Comparison of ENCODE assay signal across 8 cellular contexts in genomic region chr22:37077802-37078448, GRCh38. TPM values are rescaled to one million over a fixed set of nuclear protein-coding genes. Genes with fewer than 3 reads are reported as not detected.
DNase-seq lines count a peak whose midpoint lies in the region; ATAC-seq, FAIRE-seq and TF ChIP-seq lines count a peak whose summit lies in the region.

No MANE protein-coding gene starts in this region.

- H3K27me3 ChIP-seq in lower lobe of right lung (ENCODE audit: low read depth) = peaks cover 22% of the 10 kb centered on the region

- TF ChIP-seq CTCF in lower lobe of right lung (IDR thresholded peaks at IDR 0.05) = peak; percentile 98

- H3K9me3 Mint-ChIP-seq in central memory CD8-positive, alpha-beta T cell = no peaks in the 10 kb centered on the region

- no peak overlapping the region for H3K27ac ChIP-seq in lower lobe of right lung

- H3K36me3 Mint-ChIP-seq in central memory CD8-positive, alpha-beta T cell (ENCODE audit: insufficient read depth) = peaks cover 19% of the 10 kb centered on the region

- peaks cover 12% of the 10 kb centered on the region for H3K4me1 ChIP-seq in lower lobe of right lung

- peak overlapping the region; percentile 43 for H3K4me3 Mint-ChIP-seq in central memory CD8-positive, alpha-beta T cell

- ATAC-seq in central memory CD8-positive, alpha-beta T cell (replicated peaks; ENCODE audit: extremely low read depth, poor library complexity, severe bottlenecking) = no peak
- ATAC-seq in lower lobe of right lung (peak; percentile 60 to 72), HG02642 (IDR thresholded peaks at IDR 0.05; ENCODE audit: poor library complexity, unreplicated experiment) (no peak)

- H3K36me3 ChIP-seq in lower lobe of right lung = no peaks in the 10 kb centered on the region

- no peak for FAIRE-seq in RCC 7860 (lab: Jason Lieb, UNC)

- H3K4me1 Mint-ChIP-seq in central memory CD8-positive, alpha-beta T cell = peaks cover 30% of the 10 kb centered on the region

- H3K9me3 ChIP-seq in lower lobe of right lung = no peaks in the 10 kb centered on the region

- DNase-seq in DMS153 treated with DMSO at 0.1 percent for 48 hours (lab: John Stamatoyannopoulos, UW; ENCODE audit: unreplicated experiment) = peak; percentile 16
- DNase-seq in KG1 (lab: John Stamatoyannopoulos, UW) = peak; percentile 31
- DNase-seq in activated CD4-positive, alpha-beta T cell treated with anti-CD3 and anti-CD28 coated beads for 24 hours (ENCODE audit: low read depth in 2 of 2) = peak; percentile 83 to 87
- DNase-seq in central memory CD8-positive, alpha-beta T cell (ENCODE audit: low spot score in 2 of 2) = peak; percentile 72 to 83
- peak; percentile 76 for DNase-seq in lower lobe of right lung
- DNase-seq in stimulated activated CD8-positive, alpha-beta memory T cell treated with anti-CD3 and anti-CD28 coated beads, Interleukin-2, amount 100 ng/mL, for 1 hour (ENCODE audit: low read depth in 2 of 2) = peak; percentile 72 to 75
- DNase-seq in RCC 7860 (ENCODE audit: low spot score) = no peak

- intact Hi-C loops in lower lobe of right lung (cut with DNase I) = no loop called here

- H3K4me3 ChIP-seq in lower lobe of right lung = no peak overlapping the region

- peaks cover 12% of the 10 kb centered on the region for H3K27me3 Mint-ChIP-seq in central memory CD8-positive, alpha-beta T cell

- peak overlapping the region; percentile 99 for H3K27ac Mint-ChIP-seq in central memory CD8-positive, alpha-beta T cell (ENCODE audit: low read depth)

RNA-seq across cellular contexts. Expression of gene KCTD17, which starts 26.4 kb away (rescaled TPM):
- total RNA-seq in lower lobe of right lung = 24.2 TPM

RNA-seq across cellular contexts. Expression of gene TMPRSS6, which starts 31.6 kb away (rescaled TPM):
- total RNA-seq in lower lobe of right lung = 0.53 TPM

RNA-seq across cellular contexts. Expression of gene MPST, which starts 58.4 kb away (rescaled TPM):
- 73.2 TPM for total RNA-seq in lower lobe of right lung

RNA-seq across cellular contexts. Expression of gene TST, which starts 58.7 kb away (rescaled TPM):
- total RNA-seq in lower lobe of right lung = 48.3 TPM

Comparison
In these comparisons a context has a peak if more than half of its experiments do, and no peak if none do; other contexts are left out.
1. ATAC-seq: peak in lower lobe of right lung (2 of 2); none in central memory CD8-positive, alpha-beta T cell (single experiment) and HG02642 (single experiment).